ENCODE assay signal across 1 cellular context in genomic region chr5:32585122-32585445, GRCh38.
TF ChIP-seq lines count a peak whose summit lies in the region.

No MANE protein-coding gene starts in this region.

TF ChIP-seq in SK-N-SH, 30 proteins besides CTCF, POLR2A, EP300 and RAD21 (continued from another document):
- TF ChIP-seq REST (IDR thresholded peaks at IDR 0.05; ENCODE audit: low read depth, low read length) (no peak), GABPA (IDR thresholded peaks at IDR 0.05; ENCODE audit: low read depth) (no peak), ELF1 (IDR thresholded peaks at IDR 0.05) (no peak), CHD2 (IDR thresholded peaks at IDR 0.05; ENCODE audit: low read length, partially characterized antibody) (no peak), POLR2AphosphoS5 (IDR thresholded peaks at IDR 0.05; ENCODE audit: low read depth, low read length) (no peak), JUND (IDR thresholded peaks at IDR 0.05) (no peak), TCF12 (IDR thresholded peaks at IDR 0.05) (no peak), NFIC (IDR thresholded peaks at IDR 0.05; ENCODE audit: borderline replicate concordance) (no peak)
